Comparison of ENCODE assay signal across 21 cellular contexts in the genomic region with DNA sequence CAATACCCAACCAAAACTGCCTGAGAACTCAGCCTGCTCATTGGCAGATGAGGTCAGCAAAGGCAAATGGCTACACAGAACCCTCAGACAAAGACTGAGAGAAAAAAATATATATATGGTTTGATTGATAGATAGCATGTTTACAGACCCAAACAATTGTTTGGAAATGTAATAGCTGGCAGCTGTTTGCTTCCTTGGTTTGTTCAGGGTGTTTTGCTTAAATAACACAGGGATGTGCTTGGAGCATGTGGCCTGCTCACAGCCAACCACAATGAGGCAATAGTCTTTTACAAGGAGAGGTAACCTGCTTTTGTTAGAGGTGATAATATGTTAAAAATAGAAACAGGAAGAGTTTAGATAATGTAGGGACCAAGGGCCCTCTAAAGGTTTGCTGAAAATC.
DNase-seq lines count a peak whose midpoint lies in the region; ATAC-seq and TF ChIP-seq lines count a peak whose summit lies in the region.
"Had no signal": no experiment of that assay in that cellular context is flagged by ENCODE, and none has a peak within 500 bp of the region (broad histone marks: within the 10 kb centered on the region; RNA-seq: fewer than 3 reads in every experiment).

No MANE protein-coding gene starts in this region.

- TF ChIP-seq POLR2A in IMR-90 (IDR thresholded peaks at IDR 0.05; ENCODE audit: low read depth, low read length) = no peak

- CTCF ChIA-PET in IMR-90 (lab: Yijun Ruan, JAX) = no interaction called here

- peaks cover 25% of the 10 kb centered on the region for H3K9me1 ChIP-seq in IMR-90 (ENCODE audit: insufficient read depth, low read length)

- dilution Hi-C loops in IMR-90 (cut with HindIII; ENCODE audit: low sequenced_read_pairs, unreplicated experiment) = no loop called here

- H3K4ac ChIP-seq in IMR-90 (ENCODE audit: low read depth, low read length) = peak overlapping the region; percentile 96

- intact Hi-C loops in IMR-90 (cut with micrococcal nuclease) = no loop called here

- peaks cover 8 to 25% of the 10 kb centered on the region in 2 experiments; a peak in 2 of 4 replicates for H3K79me1 ChIP-seq in IMR-90 (ENCODE audit: low read depth in 1 of 2, low read length in 2 of 2)

- H3K9me3 ChIP-seq in IMR-90 (ENCODE audit: control insufficient read depth, insufficient read depth, low read length) = no peaks in the 10 kb centered on the region
- H3K9me3 ChIP-seq: colonic mucosa, right lobe of liver had no signal

- H3K23ac ChIP-seq in IMR-90 (ENCODE audit: low read depth, low read length) = peak overlapping the region; percentile 87

- peak overlapping the region; percentile 78 for H3K27ac ChIP-seq in IMR-90 (ENCODE audit: insufficient read depth, low read length)
- no peak overlapping the region for H3K27ac ChIP-seq in substantia nigra (ENCODE audit: low read depth, low read length, poor library complexity, severe bottlenecking)
- H3K27ac ChIP-seq: colonic mucosa, right lobe of liver, SK-N-MC had no signal

- H3K36me3 ChIP-seq in IMR-90 (ENCODE audit: control insufficient read depth, insufficient read depth, low read length) = no peaks in the 10 kb centered on the region
- H3K36me3 ChIP-seq: colonic mucosa, right lobe of liver had no signal

- in situ Hi-C loops in IMR-90 (cut with MboI; ENCODE audit: low sequenced_read_pairs) = no loop called here

- peak overlapping the region; percentile 89 for H4K91ac ChIP-seq in IMR-90 (ENCODE audit: insufficient read depth, low read depth, low read length)

- no TSS peak for BruUV-seq in IMR-90 (replicated peaks; lab: Mats Ljungman, UMichigan)

- H3K4me1 ChIP-seq in IMR-90 (ENCODE audit: control insufficient read depth, insufficient read depth, low read length) = peaks cover 34% of the 10 kb centered on the region
- H3K4me1 ChIP-seq: colonic mucosa, right lobe of liver had no signal

- no peak for TF ChIP-seq RAD21 in IMR-90 (IDR thresholded peaks at IDR 0.05; ENCODE audit: low read length)

- peak; percentile 49 for ATAC-seq in IMR-90 (ENCODE audit: low read depth)
- ATAC-seq in HG03280 (IDR thresholded peaks at IDR 0.05; ENCODE audit: unreplicated experiment) = no peak
- ATAC-seq in GM21737 (IDR thresholded peaks at IDR 0.05; ENCODE audit: unreplicated experiment) = no peak
- no peak for ATAC-seq in HG02798 (IDR thresholded peaks at IDR 0.05; ENCODE audit: poor library complexity, unreplicated experiment)
- ATAC-seq: left ventricle myocardium superior, Panc1, right lobe of liver had no signal

- H4K20me1 ChIP-seq in IMR-90 (ENCODE audit: insufficient read depth, low read length) = no peaks in the 10 kb centered on the region

- H3K18ac ChIP-seq in IMR-90 (ENCODE audit: low read depth, low read length) = peak overlapping the region; percentile 77; the same call in 1 of the 2 replicates

- peak overlapping the region; percentile 42 to 93 for H4K8ac ChIP-seq in IMR-90 (ENCODE audit: low read depth in 2 of 2, low read length in 2 of 2)

- DNase-seq in DMS153 (lab: John Stamatoyannopoulos, UW) (peak; percentile 68), IMR-90 (peak; percentile 65), NCI-H774 (lab: John Stamatoyannopoulos, UW) (peak; percentile 70), fibroblast of villous mesenchyme (ENCODE audit: low read depth) (peak; percentile 19), substantia nigra (lab: John Stamatoyannopoulos, UW) (no peak)
- DNase-seq: activated CD8-positive, alpha-beta memory T cell treated with anti-CD3 and anti-CD28 coated beads, Interleukin-2, amount 50 U/mL, for 4 hours; activated gamma-delta T cell treated with Interleukin-2 at 50 U/mL for 16 hours; aorta; colonic mucosa; H7; left ventricle myocardium superior; NCI-H1436 treated with DMSO at 0.1 percent for 48 hours; NCI-H524; right lobe of liver; T1000 had no signal

- peak overlapping the region; percentile 95 for H2BK120ac ChIP-seq in IMR-90 (ENCODE audit: low read depth, low read length)

- no peaks in the 10 kb centered on the region for H3K27me3 ChIP-seq in IMR-90 (ENCODE audit: control insufficient read depth, insufficient read depth, low read length)
- H3K27me3 ChIP-seq: colonic mucosa, right lobe of liver had no signal

- H3K9ac ChIP-seq in IMR-90 (ENCODE audit: low read depth, low read length) = no peak overlapping the region

- H3K14ac ChIP-seq in IMR-90 (replicated peaks; ENCODE audit: low read depth, low read length) = peak overlapping the region; percentile 76

- H2AK5ac ChIP-seq in IMR-90 (ENCODE audit: low read depth, low read length) = peak overlapping the region; percentile 73

- peak overlapping the region; percentile 43 for H2BK15ac ChIP-seq in IMR-90 (ENCODE audit: low read depth, low read length)

- H2BK20ac ChIP-seq in IMR-90 (ENCODE audit: low read depth, low read length) = peak overlapping the region; percentile 94

- no peak overlapping the region for H3K4me2 ChIP-seq in IMR-90 (ENCODE audit: low read depth, low read length)

- H2BK5ac ChIP-seq in IMR-90 (ENCODE audit: low read depth, low read length, poor library complexity, severe bottlenecking) = peak overlapping the region; percentile 99

- no peak overlapping the region for H3K4me3 ChIP-seq in IMR-90 (ENCODE audit: insufficient read depth, low read depth, low read length)
- H3K4me3 ChIP-seq in fibroblast of villous mesenchyme (ENCODE audit: low read depth, low read length) = no peak overlapping the region
- H3K4me3 ChIP-seq: colonic mucosa, K562, right lobe of liver, SK-N-MC had no signal

- H2AFZ ChIP-seq in IMR-90 (replicated peaks; ENCODE audit: low read length, poor library complexity) = no peak overlapping the region

- peak overlapping the region; percentile 65 for H2AK9ac ChIP-seq in IMR-90 (replicated peaks; ENCODE audit: low read depth, low read length, poor library complexity)

- H3K56ac ChIP-seq in IMR-90 (ENCODE audit: extremely low read depth, insufficient read depth, low read length) = peak overlapping the region; percentile 64

- POLR2A ChIA-PET in IMR-90 (lab: Charles Lee; ENCODE audit: unreplicated experiment) = no interaction called here

- TF ChIP-seq CTCF in IMR-90 (conservative IDR thresholded peaks at IDR 0.05; ENCODE audit: low read depth, low read length) (no peak), fibroblast of villous mesenchyme (IDR thresholded peaks at IDR 0.05; ENCODE audit: insufficient read depth, low read depth, low read length) (no peak)

- H4K5ac ChIP-seq in IMR-90 (ENCODE audit: low read depth, low read length) = peak overlapping the region; percentile 89; the same call in 1 of the 2 replicates

TF ChIP-seq in IMR-90, 13 proteins besides CTCF, POLR2A, EP300 and RAD21:
- no peak for TF ChIP-seq MXI1 (IDR thresholded peaks at IDR 0.05; ENCODE audit: borderline replicate concordance, low read depth, low read length)
- TF ChIP-seq, protein P1, sequence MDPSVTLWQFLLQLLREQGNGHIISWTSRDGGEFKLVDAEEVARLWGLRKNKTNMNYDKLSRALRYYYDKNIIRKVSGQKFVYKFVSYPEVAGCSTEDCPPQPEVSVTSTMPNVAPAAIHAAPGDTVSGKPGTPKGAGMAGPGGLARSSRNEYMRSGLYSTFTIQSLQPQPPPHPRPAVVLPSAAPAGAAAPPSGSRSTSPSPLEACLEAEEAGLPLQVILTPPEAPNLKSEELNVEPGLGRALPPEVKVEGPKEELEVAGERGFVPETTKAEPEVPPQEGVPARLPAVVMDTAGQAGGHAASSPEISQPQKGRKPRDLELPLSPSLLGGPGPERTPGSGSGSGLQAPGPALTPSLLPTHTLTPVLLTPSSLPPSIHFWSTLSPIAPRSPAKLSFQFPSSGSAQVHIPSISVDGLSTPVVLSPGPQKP (IDR thresholded peaks at IDR 0.05; ENCODE audit: borderline replicate concordance, low read depth, low read length) = no peak
- peak; percentile 17; the same call in 1 of the 2 replicates for TF ChIP-seq CEBPB (IDR thresholded peaks at IDR 0.05; ENCODE audit: low read depth, low read length)
- TF ChIP-seq RFX5 (IDR thresholded peaks at IDR 0.05; ENCODE audit: low read depth, low read length) = no peak
- TF ChIP-seq RCOR1 (IDR thresholded peaks at IDR 0.05; ENCODE audit: insufficient replicate concordance, low read length) = no peak
- no peak for TF ChIP-seq MAZ (IDR thresholded peaks at IDR 0.05; ENCODE audit: borderline replicate concordance, low read depth, low read length)
- TF ChIP-seq SMC3 (IDR thresholded peaks at IDR 0.05; ENCODE audit: low read depth, low read length) = no peak
- no peak for TF ChIP-seq NFE2L2 (IDR thresholded peaks at IDR 0.05; ENCODE audit: low read depth, low read length)
- TF ChIP-seq FOS (IDR thresholded peaks at IDR 0.05; ENCODE audit: low read depth, low read length) = no peak
- TF ChIP-seq, protein P2, sequence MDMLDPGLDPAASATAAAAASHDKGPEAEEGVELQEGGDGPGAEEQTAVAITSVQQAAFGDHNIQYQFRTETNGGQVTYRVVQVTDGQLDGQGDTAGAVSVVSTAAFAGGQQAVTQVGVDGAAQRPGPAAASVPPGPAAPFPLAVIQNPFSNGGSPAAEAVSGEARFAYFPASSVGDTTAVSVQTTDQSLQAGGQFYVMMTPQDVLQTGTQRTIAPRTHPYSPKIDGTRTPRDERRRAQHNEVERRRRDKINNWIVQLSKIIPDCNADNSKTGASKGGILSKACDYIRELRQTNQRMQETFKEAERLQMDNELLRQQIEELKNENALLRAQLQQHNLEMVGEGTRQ (IDR thresholded peaks at IDR 0.05; ENCODE audit: low read depth, low read length) = peak; percentile 64

Comparison
In these comparisons a context has a peak if more than half of its experiments do, and no peak if none do; other contexts are left out.
1. DNase-seq: peak in DMS153 (single experiment), IMR-90 (single experiment), NCI-H774 (single experiment) and fibroblast of villous mesenchyme (single experiment); none in substantia nigra (0 of 49).